1 cellular context compared by ENCODE assay signal in the genomic region with DNA sequence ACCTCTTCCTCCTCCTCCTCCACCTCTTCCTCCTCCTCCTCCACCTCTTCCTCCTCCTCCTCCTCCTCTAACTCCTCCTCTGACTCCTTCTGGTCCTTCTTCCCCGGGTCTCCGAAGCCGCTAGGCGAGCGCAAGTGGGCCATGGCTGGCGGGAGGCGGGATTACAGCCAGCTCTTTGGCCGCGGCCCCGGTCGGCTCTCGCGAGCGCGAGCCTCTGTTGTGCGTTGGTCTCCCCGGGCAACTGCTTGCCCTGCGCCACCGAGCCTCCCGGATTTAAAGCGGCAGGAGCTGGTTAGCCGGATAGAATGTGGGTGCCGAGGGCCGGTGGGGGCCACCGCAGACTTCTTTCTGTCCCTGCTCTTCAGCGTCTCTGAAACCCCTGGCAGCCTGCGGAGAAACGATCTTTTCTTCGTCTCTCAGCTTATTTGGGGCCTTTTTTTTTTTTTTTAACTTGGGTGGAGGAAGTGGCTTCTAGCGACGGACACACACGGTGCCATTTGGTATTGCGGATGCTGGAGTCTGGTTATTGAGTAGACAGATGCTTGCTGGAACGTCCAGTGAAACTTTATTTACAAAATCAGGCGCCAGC.
TF ChIP-seq lines count a peak whose summit lies in the region.

A gene (minus strand): TSS at position 165 of the 589 bp plus-strand sequence. CDS start 22 bp downstream, at position 143.

TF ChIP-seq in HepG2, 621 proteins besides CTCF, POLR2A, EP300 and RAD21 (continued from another document and continues in another):
- TF ChIP-seq, protein P1, sequence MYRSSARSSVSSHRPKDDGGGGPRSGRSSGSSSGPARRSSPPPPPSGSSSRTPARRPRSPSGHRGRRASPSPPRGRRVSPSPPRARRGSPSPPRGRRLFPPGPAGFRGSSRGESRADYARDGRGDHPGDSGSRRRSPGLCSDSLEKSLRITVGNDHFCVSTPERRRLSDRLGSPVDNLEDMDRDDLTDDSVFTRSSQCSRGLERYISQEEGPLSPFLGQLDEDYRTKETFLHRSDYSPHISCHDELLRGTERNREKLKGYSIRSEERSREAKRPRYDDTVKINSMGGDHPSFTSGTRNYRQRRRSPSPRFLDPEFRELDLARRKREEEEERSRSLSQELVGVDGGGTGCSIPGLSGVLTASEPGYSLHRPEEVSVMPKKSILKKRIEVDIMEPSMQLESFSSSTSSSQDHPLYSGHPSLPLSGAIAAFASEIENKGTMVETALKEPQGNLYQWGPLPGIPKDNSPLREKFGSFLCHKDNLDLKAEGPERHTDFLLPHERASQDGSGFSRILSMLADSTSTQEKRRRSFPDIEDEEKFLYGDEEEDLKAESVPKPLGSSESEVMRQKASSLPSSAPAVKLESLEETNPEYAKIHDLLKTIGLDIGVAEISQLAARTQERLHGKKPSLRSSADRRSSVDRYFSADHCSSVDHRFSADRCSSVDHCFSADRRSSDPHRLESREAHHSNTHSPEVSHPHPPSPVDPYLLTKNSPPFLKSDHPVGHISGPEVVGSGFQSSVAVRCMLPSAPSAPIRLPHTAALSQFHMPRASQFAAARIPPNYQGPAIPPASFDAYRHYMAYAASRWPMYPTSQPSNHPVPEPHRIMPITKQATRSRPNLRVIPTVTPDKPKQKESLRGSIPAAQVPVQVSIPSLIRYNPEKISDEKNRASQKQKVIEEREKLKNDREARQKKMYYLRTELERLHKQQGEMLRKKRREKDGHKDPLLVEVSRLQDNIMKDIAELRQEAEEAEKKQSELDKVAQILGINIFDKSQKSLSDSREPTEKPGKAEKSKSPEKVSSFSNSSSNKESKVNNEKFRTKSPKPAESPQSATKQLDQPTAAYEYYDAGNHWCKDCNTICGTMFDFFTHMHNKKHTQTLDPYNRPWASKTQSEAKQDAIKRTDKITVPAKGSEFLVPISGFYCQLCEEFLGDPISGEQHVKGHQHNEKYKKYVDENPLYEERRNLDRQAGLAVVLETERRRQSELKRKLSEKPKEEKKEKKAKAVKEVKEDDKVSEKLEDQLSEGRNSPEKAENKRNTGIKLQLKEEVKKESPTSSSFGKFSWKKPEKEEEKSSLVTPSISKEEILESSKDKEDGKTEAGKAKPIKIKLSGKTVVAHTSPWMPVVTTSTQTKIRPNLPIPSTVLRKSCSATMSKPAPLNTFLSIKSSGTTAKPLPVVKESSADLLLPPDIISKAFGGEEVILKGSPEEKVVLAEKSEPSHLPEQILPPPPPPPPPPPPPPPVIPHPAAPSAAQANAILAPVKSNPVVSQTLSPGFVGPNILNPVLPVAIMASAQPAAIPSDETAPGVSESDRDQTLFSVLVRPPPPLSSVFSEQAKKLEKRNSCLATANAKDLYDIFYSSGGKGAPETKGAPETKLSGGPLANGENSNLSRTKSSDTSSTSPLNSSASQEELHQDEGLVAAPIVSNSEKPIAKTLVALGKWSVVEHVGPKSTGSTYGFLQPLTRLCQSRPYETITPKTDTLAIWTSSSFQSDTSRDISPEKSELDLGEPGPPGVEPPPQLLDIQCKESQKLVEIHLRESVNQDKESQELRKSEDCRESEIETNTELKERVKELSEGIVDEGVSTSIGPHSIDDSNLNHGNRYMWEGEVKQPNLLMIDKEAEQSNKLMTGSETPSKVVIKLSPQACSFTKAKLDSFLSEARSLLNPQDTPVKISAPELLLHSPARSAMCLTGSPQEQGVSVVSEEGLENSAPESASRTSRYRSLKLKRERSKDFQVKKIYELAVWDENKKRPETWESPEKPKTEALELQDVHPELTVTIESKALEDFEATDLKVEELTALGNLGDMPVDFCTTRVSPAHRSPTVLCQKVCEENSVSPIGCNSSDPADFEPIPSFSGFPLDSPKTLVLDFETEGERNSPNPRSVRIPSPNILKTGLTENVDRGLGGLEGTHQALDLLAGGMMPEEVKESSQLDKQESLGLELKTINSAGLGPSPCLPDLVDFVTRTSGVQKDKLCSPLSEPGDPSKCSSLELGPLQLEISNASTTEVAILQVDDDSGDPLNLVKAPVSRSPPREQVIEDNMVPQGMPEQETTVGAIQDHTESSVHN (CRISPR knock-in tag; IDR thresholded peaks at IDR 0.05), result no peak
- TF ChIP-seq MEIS2 (CRISPR knock-in tag; IDR thresholded peaks at IDR 0.05) (no peak), EZH2 (conservative IDR thresholded peaks at IDR 0.05; ENCODE audit: low read depth, low read length) (no peak), U2AF2 (IDR thresholded peaks at IDR 0.05; ENCODE audit: low read depth, low read length) (0 out of 2 replicates have a peak, but pooled peaks have one; percentile 46), STAG1 (CRISPR knock-in tag; IDR thresholded peaks at IDR 0.05) (no peak), CBX5 (CRISPR knock-in tag; IDR thresholded peaks at IDR 0.05; ENCODE audit: borderline replicate concordance) (no peak), ZNF501 (CRISPR knock-in tag; IDR thresholded peaks at IDR 0.05) (peak; percentile 57; the same call in 1 of the 2 replicates), ARNT (IDR thresholded peaks at IDR 0.05) (no peak), MEIS1 (CRISPR knock-in tag; IDR thresholded peaks at IDR 0.05; ENCODE audit: borderline replicate concordance) (no peak), ESRRA (CRISPR knock-in tag; IDR thresholded peaks at IDR 0.05; ENCODE audit: low read depth) (no peak), REPIN1 (CRISPR knock-in tag; IDR thresholded peaks at IDR 0.05; ENCODE audit: borderline replicate concordance, low read depth) (0 out of 2 replicates have a peak, but pooled peaks have one; percentile 47), ZNF138 (CRISPR knock-in tag; IDR thresholded peaks at IDR 0.05; ENCODE audit: low read depth) (no peak), NFKBIZ (CRISPR knock-in tag; IDR thresholded peaks at IDR 0.05) (0 out of 2 replicates have a peak, but pooled peaks have one; percentile 6), PCBP1 (IDR thresholded peaks at IDR 0.05; ENCODE audit: borderline replicate concordance, low read depth, low read length) (0 out of 2 replicates have a peak, but pooled peaks have one; percentile 38), GATAD1 (CRISPR knock-in tag; IDR thresholded peaks at IDR 0.05) (peak; percentile 46; the same call in 1 of the 2 replicates), REXO4 (CRISPR knock-in tag; IDR thresholded peaks at IDR 0.05; ENCODE audit: borderline replicate concordance) (no peak), ZNF713 (CRISPR knock-in tag; IDR thresholded peaks at IDR 0.05) (no peak), MZF1 (CRISPR knock-in tag; IDR thresholded peaks at IDR 0.05; ENCODE audit: borderline replicate concordance) (no peak), ZNF382 (CRISPR knock-in tag; IDR thresholded peaks at IDR 0.05; ENCODE audit: borderline replicate concordance) (no peak), SYNCRIP (IDR thresholded peaks at IDR 0.05; ENCODE audit: insufficient read depth, low read depth, low read length) (no peak), ZNF101 (CRISPR knock-in tag; IDR thresholded peaks at IDR 0.05; ENCODE audit: borderline replicate concordance, low read depth) (no peak), ZNF670 (CRISPR knock-in tag; IDR thresholded peaks at IDR 0.05; ENCODE audit: borderline replicate concordance) (peak; percentile 70), ZNF251 (CRISPR knock-in tag; IDR thresholded peaks at IDR 0.05) (no peak), IKZF4 (CRISPR knock-in tag; IDR thresholded peaks at IDR 0.05; ENCODE audit: borderline replicate concordance, low read depth, not compliant biosample characterization) (no peak)
- TF ChIP-seq, protein P2, sequence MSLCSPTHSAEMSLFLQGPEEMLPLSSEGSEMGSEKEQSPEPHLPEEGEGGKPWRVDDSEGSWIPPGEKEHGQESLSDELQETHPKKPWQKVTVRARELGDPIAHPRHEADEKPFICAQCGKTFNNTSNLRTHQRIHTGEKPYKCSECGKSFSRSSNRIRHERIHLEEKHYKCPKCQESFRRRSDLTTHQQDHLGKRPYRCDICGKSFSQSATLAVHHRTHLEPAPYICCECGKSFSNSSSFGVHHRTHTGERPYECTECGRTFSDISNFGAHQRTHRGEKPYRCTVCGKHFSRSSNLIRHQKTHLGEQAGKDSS (CRISPR knock-in tag; IDR thresholded peaks at IDR 0.05; ENCODE audit: borderline replicate concordance, low read depth), result no peak
- TF ChIP-seq, protein P3, sequence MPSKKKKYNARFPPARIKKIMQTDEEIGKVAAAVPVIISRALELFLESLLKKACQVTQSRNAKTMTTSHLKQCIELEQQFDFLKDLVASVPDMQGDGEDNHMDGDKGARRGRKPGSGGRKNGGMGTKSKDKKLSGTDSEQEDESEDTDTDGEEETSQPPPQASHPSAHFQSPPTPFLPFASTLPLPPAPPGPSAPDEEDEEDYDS (CRISPR knock-in tag; IDR thresholded peaks at IDR 0.05), result peak; percentile 60
- TF ChIP-seq, protein P4, sequence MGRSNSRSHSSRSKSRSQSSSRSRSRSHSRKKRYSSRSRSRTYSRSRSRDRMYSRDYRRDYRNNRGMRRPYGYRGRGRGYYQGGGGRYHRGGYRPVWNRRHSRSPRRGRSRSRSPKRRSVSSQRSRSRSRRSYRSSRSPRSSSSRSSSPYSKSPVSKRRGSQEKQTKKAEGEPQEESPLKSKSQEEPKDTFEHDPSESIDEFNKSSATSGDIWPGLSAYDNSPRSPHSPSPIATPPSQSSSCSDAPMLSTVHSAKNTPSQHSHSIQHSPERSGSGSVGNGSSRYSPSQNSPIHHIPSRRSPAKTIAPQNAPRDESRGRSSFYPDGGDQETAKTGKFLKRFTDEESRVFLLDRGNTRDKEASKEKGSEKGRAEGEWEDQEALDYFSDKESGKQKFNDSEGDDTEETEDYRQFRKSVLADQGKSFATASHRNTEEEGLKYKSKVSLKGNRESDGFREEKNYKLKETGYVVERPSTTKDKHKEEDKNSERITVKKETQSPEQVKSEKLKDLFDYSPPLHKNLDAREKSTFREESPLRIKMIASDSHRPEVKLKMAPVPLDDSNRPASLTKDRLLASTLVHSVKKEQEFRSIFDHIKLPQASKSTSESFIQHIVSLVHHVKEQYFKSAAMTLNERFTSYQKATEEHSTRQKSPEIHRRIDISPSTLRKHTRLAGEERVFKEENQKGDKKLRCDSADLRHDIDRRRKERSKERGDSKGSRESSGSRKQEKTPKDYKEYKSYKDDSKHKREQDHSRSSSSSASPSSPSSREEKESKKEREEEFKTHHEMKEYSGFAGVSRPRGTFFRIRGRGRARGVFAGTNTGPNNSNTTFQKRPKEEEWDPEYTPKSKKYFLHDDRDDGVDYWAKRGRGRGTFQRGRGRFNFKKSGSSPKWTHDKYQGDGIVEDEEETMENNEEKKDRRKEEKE (IDR thresholded peaks at IDR 0.05), result no peak
- TF ChIP-seq, protein P5, sequence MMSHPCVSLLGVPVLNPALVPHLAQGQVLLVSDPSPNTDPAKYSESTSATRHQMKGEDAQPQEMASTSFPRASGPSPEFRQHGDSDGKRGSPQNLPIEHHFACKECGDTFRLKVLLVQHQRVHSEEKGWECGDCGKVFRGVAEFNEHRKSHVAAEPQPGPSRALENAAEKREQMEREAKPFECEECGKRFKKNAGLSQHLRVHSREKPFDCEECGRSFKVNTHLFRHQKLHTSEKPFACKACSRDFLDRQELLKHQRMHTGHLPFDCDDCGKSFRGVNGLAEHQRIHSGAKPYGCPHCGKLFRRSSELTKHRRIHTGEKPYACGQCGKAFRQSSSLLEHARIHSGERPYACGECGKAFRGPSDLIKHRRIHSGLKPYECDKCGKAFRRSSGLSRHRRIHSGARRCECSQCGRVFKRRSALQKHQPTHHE (CRISPR knock-in tag; IDR thresholded peaks at IDR 0.05; ENCODE audit: borderline replicate concordance), result peak; percentile 19; the same call in 1 of the 2 replicates
- TF ChIP-seq, protein P6, sequence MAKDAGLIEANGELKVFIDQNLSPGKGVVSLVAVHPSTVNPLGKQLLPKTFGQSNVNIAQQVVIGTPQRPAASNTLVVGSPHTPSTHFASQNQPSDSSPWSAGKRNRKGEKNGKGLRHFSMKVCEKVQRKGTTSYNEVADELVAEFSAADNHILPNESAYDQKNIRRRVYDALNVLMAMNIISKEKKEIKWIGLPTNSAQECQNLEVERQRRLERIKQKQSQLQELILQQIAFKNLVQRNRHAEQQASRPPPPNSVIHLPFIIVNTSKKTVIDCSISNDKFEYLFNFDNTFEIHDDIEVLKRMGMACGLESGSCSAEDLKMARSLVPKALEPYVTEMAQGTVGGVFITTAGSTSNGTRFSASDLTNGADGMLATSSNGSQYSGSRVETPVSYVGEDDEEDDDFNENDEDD (CRISPR knock-in tag; IDR thresholded peaks at IDR 0.05; ENCODE audit: borderline replicate concordance), result 0 out of 2 replicates have a peak, but pooled peaks have one; percentile 22
- TF ChIP-seq, protein P7, sequence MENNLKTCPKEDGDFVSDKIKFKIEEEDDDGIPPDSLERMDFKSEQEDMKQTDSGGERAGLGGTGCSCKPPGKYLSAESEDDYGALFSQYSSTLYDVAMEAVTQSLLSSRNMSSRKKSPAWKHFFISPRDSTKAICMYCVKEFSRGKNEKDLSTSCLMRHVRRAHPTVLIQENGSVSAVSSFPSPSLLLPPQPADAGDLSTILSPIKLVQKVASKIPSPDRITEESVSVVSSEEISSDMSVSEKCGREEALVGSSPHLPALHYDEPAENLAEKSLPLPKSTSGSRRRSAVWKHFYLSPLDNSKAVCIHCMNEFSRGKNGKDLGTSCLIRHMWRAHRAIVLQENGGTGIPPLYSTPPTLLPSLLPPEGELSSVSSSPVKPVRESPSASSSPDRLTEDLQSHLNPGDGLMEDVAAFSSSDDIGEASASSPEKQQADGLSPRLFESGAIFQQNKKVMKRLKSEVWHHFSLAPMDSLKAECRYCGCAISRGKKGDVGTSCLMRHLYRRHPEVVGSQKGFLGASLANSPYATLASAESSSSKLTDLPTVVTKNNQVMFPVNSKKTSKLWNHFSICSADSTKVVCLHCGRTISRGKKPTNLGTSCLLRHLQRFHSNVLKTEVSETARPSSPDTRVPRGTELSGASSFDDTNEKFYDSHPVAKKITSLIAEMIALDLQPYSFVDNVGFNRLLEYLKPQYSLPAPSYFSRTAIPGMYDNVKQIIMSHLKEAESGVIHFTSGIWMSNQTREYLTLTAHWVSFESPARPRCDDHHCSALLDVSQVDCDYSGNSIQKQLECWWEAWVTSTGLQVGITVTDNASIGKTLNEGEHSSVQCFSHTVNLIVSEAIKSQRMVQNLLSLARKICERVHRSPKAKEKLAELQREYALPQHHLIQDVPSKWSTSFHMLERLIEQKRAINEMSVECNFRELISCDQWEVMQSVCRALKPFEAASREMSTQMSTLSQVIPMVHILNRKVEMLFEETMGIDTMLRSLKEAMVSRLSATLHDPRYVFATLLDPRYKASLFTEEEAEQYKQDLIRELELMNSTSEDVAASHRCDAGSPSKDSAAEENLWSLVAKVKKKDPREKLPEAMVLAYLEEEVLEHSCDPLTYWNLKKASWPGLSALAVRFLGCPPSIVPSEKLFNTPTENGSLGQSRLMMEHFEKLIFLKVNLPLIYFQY (CRISPR knock-in tag; IDR thresholded peaks at IDR 0.05; ENCODE audit: borderline replicate concordance), result no peak
- TF ChIP-seq, protein P8, sequence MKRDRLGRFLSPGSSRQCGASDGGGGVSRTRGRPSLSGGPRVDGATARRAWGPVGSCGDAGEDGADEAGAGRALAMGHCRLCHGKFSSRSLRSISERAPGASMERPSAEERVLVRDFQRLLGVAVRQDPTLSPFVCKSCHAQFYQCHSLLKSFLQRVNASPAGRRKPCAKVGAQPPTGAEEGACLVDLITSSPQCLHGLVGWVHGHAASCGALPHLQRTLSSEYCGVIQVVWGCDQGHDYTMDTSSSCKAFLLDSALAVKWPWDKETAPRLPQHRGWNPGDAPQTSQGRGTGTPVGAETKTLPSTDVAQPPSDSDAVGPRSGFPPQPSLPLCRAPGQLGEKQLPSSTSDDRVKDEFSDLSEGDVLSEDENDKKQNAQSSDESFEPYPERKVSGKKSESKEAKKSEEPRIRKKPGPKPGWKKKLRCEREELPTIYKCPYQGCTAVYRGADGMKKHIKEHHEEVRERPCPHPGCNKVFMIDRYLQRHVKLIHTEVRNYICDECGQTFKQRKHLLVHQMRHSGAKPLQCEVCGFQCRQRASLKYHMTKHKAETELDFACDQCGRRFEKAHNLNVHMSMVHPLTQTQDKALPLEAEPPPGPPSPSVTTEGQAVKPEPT (CRISPR knock-in tag; IDR thresholded peaks at IDR 0.05; ENCODE audit: low read depth), result no peak
